In genomic region chr1:41496080-41497055, GRCh38 we compare ENCODE assay signal across 8 cellular contexts. TPM values are rescaled to one million over a fixed set of nuclear protein-coding genes. Genes with fewer than 3 reads are reported as not detected.
DNase-seq lines count a peak whose midpoint lies in the region; ATAC-seq and TF ChIP-seq lines count a peak whose summit lies in the region.

No MANE protein-coding gene starts in this region.

- no peak overlapping the region for H3K27ac ChIP-seq in CD8-positive, alpha-beta T cell (ENCODE audit: low read depth, low read length)

- no peak overlapping the region for H3K27ac Mint-ChIP-seq in activated naive CD4-positive, alpha-beta T cell treated with anti-CD3 and anti-CD28 coated beads, Interleukin-2, amount 10 ng/mL, durations not matched to agents 7 days and 5 days
- peak overlapping the region; percentile 86 for H3K27ac Mint-ChIP-seq in progenitor cell of endocrine pancreas
- no peak overlapping the region for H3K27ac Mint-ChIP-seq in CD8-positive, alpha-beta T cell

- no peak for ATAC-seq in CD8-positive, alpha-beta T cell
- ATAC-seq in GM18519 (IDR thresholded peaks at IDR 0.05; ENCODE audit: low FRiP score, unreplicated experiment) (no peak), HG03571 (IDR thresholded peaks at IDR 0.05; ENCODE audit: unreplicated experiment) (no peak)

- DNase-seq in GM12865 (ENCODE audit: low read depth) (peak; percentile 66), MG63 (peak; percentile 87), head of caudate nucleus (peak in 38 of 42 donors; percentile 37 to 82 (median 64)), progenitor cell of endocrine pancreas (ENCODE audit: low spot score, unreplicated experiment) (peak; percentile 65)
- peak; percentile 48 for DNase-seq in activated naive CD4-positive, alpha-beta T cell treated with anti-CD3 and anti-CD28 coated beads, Interleukin-2, amount 10 ng/mL, durations not matched to agents 7 days and 5 days
- no peak for DNase-seq in CD8-positive, alpha-beta T cell

- H3K4me1 Mint-ChIP-seq in activated naive CD4-positive, alpha-beta T cell treated with anti-CD3 and anti-CD28 coated beads, Interleukin-2, amount 10 ng/mL, durations not matched to agents 7 days and 5 days = peaks cover 7% of the 10 kb centered on the region
- peaks cover 1% of the 10 kb centered on the region for H3K4me1 Mint-ChIP-seq in progenitor cell of endocrine pancreas (ENCODE audit: low read depth)
- peaks cover 3% of the 10 kb centered on the region for H3K4me1 Mint-ChIP-seq in CD8-positive, alpha-beta T cell (ENCODE audit: low read depth)

- intact Hi-C loops in head of caudate nucleus (cut with DNase I) = no loop called here
- intact Hi-C loops in CD8-positive, alpha-beta T cell (cut with DNase I, micrococcal nuclease) = no loop called here

- CTCF ChIA-PET in activated naive CD4-positive, alpha-beta T cell treated with anti-CD3 and anti-CD28 coated beads, Interleukin-2, amount 10 ng/mL, durations not matched to agents 7 days and 5 days (lab: Charles Lee) = interaction anchor here (2.2 kb wide), 1 partner anchor 18 kb away, joined by 15 read pairs; no protein-coding TSS in a partner anchor
- CTCF ChIA-PET in CD8-positive, alpha-beta T cell (lab: Charles Lee) = no interaction called here

- POLR2A ChIA-PET in CD8-positive, alpha-beta T cell (lab: Charles Lee) = no interaction called here

- no peaks in the 10 kb centered on the region for H3K4me1 ChIP-seq in CD8-positive, alpha-beta T cell (ENCODE audit: insufficient read depth, low read length)

- no peak for TF ChIP-seq CTCF in GM12865 (IDR thresholded peaks at IDR 0.05; ENCODE audit: insufficient read depth, low read depth, low read length, missing control alignments)
- no peak for TF ChIP-seq CTCF in progenitor cell of endocrine pancreas (IDR thresholded peaks at IDR 0.05; ENCODE audit: unreplicated experiment)
- no peak for TF ChIP-seq CTCF in CD8-positive, alpha-beta T cell (IDR thresholded peaks at IDR 0.05)

- no peaks in the 10 kb centered on the region for H3K27me3 ChIP-seq in MG63
- H3K27me3 ChIP-seq in CD8-positive, alpha-beta T cell (ENCODE audit: insufficient read depth, low read length) = no peaks in the 10 kb centered on the region

- no peaks in the 10 kb centered on the region for H3K9me3 Mint-ChIP-seq in activated naive CD4-positive, alpha-beta T cell treated with anti-CD3 and anti-CD28 coated beads, Interleukin-2, amount 10 ng/mL, durations not matched to agents 7 days and 5 days
- H3K9me3 Mint-ChIP-seq in progenitor cell of endocrine pancreas (ENCODE audit: low read depth) = no peaks in the 10 kb centered on the region
- H3K9me3 Mint-ChIP-seq in CD8-positive, alpha-beta T cell = no peaks in the 10 kb centered on the region

- no peaks in the 10 kb centered on the region for H3K36me3 ChIP-seq in MG63
- H3K36me3 ChIP-seq in CD8-positive, alpha-beta T cell (ENCODE audit: insufficient read depth, low read length) = no peaks in the 10 kb centered on the region

- H3K4me3 ChIP-seq in GM12865 (ENCODE audit: low read depth, low read length) = peak overlapping the region; percentile 54
- H3K4me3 ChIP-seq in MG63 = no peak overlapping the region
- no peak overlapping the region for H3K4me3 ChIP-seq in CD8-positive, alpha-beta T cell (ENCODE audit: low read depth, low read length)

- H3K4me3 Mint-ChIP-seq in activated naive CD4-positive, alpha-beta T cell treated with anti-CD3 and anti-CD28 coated beads, Interleukin-2, amount 10 ng/mL, durations not matched to agents 7 days and 5 days = peak overlapping the region; percentile 46
- H3K4me3 Mint-ChIP-seq in progenitor cell of endocrine pancreas (ENCODE audit: low read depth) = no peak overlapping the region
- H3K4me3 Mint-ChIP-seq in CD8-positive, alpha-beta T cell = no peak overlapping the region

- H3K36me3 Mint-ChIP-seq in activated naive CD4-positive, alpha-beta T cell treated with anti-CD3 and anti-CD28 coated beads, Interleukin-2, amount 10 ng/mL, durations not matched to agents 7 days and 5 days = no peaks in the 10 kb centered on the region
- H3K36me3 Mint-ChIP-seq in progenitor cell of endocrine pancreas (ENCODE audit: insufficient read depth) = no peaks in the 10 kb centered on the region
- no peaks in the 10 kb centered on the region for H3K36me3 Mint-ChIP-seq in CD8-positive, alpha-beta T cell

- no peaks in the 10 kb centered on the region for H3K9me3 ChIP-seq in MG63
- no peaks in the 10 kb centered on the region for H3K9me3 ChIP-seq in CD8-positive, alpha-beta T cell (ENCODE audit: low read length)

- H3K27me3 Mint-ChIP-seq in activated naive CD4-positive, alpha-beta T cell treated with anti-CD3 and anti-CD28 coated beads, Interleukin-2, amount 10 ng/mL, durations not matched to agents 7 days and 5 days = peaks cover 50% of the 10 kb centered on the region
- H3K27me3 Mint-ChIP-seq in progenitor cell of endocrine pancreas = peaks cover 12% of the 10 kb centered on the region
- peaks cover 18% of the 10 kb centered on the region for H3K27me3 Mint-ChIP-seq in CD8-positive, alpha-beta T cell (ENCODE audit: low read depth)

RNA-seq across cellular contexts. Expression of gene EDN2, which starts 11.9 kb away (rescaled TPM):
- total RNA-seq in MG63 (2014; rRNA removed; shearing (Covaris generic); ENCODE audit: low replicate concordance) = 3.0 and 4.7 TPM in 2 replicates
- total RNA-seq in progenitor cell of endocrine pancreas = not detected in 2 replicates
- total RNA-seq in CD8-positive, alpha-beta T cell = under 1 TPM; 0.43 to 0.75 TPM

Comparison
In these comparisons a context has a peak if more than half of its experiments do, and no peak if none do; other contexts are left out.
1. DNase-seq: peak in GM12865 (single experiment), MG63 (single experiment), activated naive CD4-positive, alpha-beta T cell treated with anti-CD3 and anti-CD28 coated beads, Interleukin-2, amount 10 ng/mL, durations not matched to agents 7 days and 5 days (single experiment), head of caudate nucleus (38 of 42) and progenitor cell of endocrine pancreas (single experiment); none in CD8-positive, alpha-beta T cell (0 of 7).